In the genomic region with DNA sequence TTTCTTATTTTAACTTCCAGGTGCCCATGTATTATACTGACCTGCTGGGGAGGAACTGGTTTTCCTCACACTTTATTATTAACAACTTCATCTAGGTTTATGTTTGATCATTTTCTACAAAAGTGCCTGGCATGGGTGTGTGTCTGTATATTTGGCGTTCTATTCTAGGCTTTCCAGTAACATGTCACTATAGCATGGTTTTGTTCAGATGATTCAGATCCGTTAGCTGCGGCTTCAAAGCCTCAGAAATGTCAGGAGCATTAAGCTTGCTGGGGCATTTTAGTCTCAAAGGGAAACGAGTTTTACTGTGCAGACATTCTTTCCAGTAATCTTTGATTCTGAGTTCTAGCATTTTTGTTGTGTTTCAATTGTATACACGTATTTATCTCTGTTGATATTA, we compare ENCODE assay signal across 9 cellular contexts. TPM values are rescaled to one million over a fixed set of nuclear protein-coding genes. Genes with fewer than 3 reads are reported as not detected.
DNase-seq lines count a peak whose midpoint lies in the region; ATAC-seq and TF ChIP-seq lines count a peak whose summit lies in the region.
"Had no signal": no experiment of that assay in that cellular context is flagged by ENCODE, and none has a peak within 500 bp of the region (broad histone marks: within the 10 kb centered on the region; RNA-seq: fewer than 3 reads in every experiment).

No MANE protein-coding gene starts in this region.

- peak overlapping the region; percentile 91 for H3K27ac Mint-ChIP-seq in activated T-helper 2 cell treated with anti-CD3 and anti-CD28 coated beads, Interferon-gamma antibody, Interleukin-2, Interleukin-4, amounts not matched to agents 10 μg/mL and 5 μg/mL and 100 μg/mL, durations not matched to agents 14 hours and 24 hours and 36 hours
- H3K27ac Mint-ChIP-seq in immature natural killer cell (peak overlapping the region in 5 of 6 donors; percentile 25 to 86 (median 68)), type B pancreatic cell (peak overlapping the region; percentile 72)

- H3K27ac ChIP-seq in heart right ventricle, result peak overlapping the region; percentile 2 to 91 (median 88)

- intact Hi-C loops in heart right ventricle (cut with DNase I), result loop anchor here in 8 of 10 donors (2.0 to 10.0 kb wide), 10 partner anchors 37 to 97 kb away; no protein-coding TSS in a partner anchor
- intact Hi-C loops in Right ventricle myocardium inferior (cut with DNase I), result loop anchor here (2.0 to 10.0 kb wide), 5 partner anchors 33 to 205 kb away; partner anchors contain the start of gene LRRC27
- intact Hi-C loops in activated T-helper 2 cell treated with anti-CD3 and anti-CD28 coated beads, Interferon-gamma antibody, Interleukin-2, Interleukin-4, amounts not matched to agents 10 μg/mL and 5 μg/mL and 100 μg/mL, durations not matched to agents 14 hours and 24 hours and 36 hours (cut with micrococcal nuclease), result loop anchor here (1.0 to 10.0 kb wide), 7 partner anchors 15 to 837 kb away; partner anchors contain the start of genes LRRC27, PAOX, TUBGCP2 and ZNF511

- H3K4me3 Mint-ChIP-seq in activated T-helper 2 cell treated with anti-CD3 and anti-CD28 coated beads, Interferon-gamma antibody, Interleukin-2, Interleukin-4, amounts not matched to agents 10 μg/mL and 5 μg/mL and 100 μg/mL, durations not matched to agents 14 hours and 24 hours and 36 hours (ENCODE audit: low read depth), result peak overlapping the region; percentile 93
- H3K4me3 Mint-ChIP-seq in immature natural killer cell (peak overlapping the region; percentile 44 to 91 (median 71)), type B pancreatic cell (peak overlapping the region; percentile 86)

- no peaks in the 10 kb centered on the region for H3K27me3 ChIP-seq in heart right ventricle

- peaks cover 54% of the 10 kb centered on the region for H3K4me1 Mint-ChIP-seq in activated T-helper 2 cell treated with anti-CD3 and anti-CD28 coated beads, Interferon-gamma antibody, Interleukin-2, Interleukin-4, amounts not matched to agents 10 μg/mL and 5 μg/mL and 100 μg/mL, durations not matched to agents 14 hours and 24 hours and 36 hours (ENCODE audit: low read depth)
- peaks cover 46 to 60% of the 10 kb centered on the region in 2 donors for H3K4me1 Mint-ChIP-seq in immature natural killer cell
- peaks cover 31% of the 10 kb centered on the region for H3K4me1 Mint-ChIP-seq in type B pancreatic cell (ENCODE audit: unreplicated experiment)

- peaks cover 1% of the 10 kb centered on the region for H3K27me3 Mint-ChIP-seq in activated T-helper 2 cell treated with anti-CD3 and anti-CD28 coated beads, Interferon-gamma antibody, Interleukin-2, Interleukin-4, amounts not matched to agents 10 μg/mL and 5 μg/mL and 100 μg/mL, durations not matched to agents 14 hours and 24 hours and 36 hours (ENCODE audit: low read depth)
- H3K27me3 Mint-ChIP-seq in immature natural killer cell (ENCODE audit: low read depth in 3 of 3) (peaks cover 2 to 12% (median 7%) of the 10 kb centered on the region in 3 donors), type B pancreatic cell (no peaks in the 10 kb centered on the region)

- 13 to 17% methylated on average over 5 of the region's 5 CpGs for WGBS in heart right ventricle, 2 donors

- peaks cover 36% of the 10 kb centered on the region for H3K36me3 Mint-ChIP-seq in activated T-helper 2 cell treated with anti-CD3 and anti-CD28 coated beads, Interferon-gamma antibody, Interleukin-2, Interleukin-4, amounts not matched to agents 10 μg/mL and 5 μg/mL and 100 μg/mL, durations not matched to agents 14 hours and 24 hours and 36 hours (ENCODE audit: low read depth)
- H3K36me3 Mint-ChIP-seq in immature natural killer cell, result peaks cover 0 to 9% (median 0%) of the 10 kb centered on the region in 3 donors
- H3K36me3 Mint-ChIP-seq in type B pancreatic cell, result no peaks in the 10 kb centered on the region

- H3K9me3 ChIP-seq in heart right ventricle, result no peaks in the 10 kb centered on the region
- H3K9me3 ChIP-seq: mucosa of descending colon had no signal

- H3K4me1 ChIP-seq in heart right ventricle, result peaks cover 32 to 79% (median 65%) of the 10 kb centered on the region in 9 donors

- TF ChIP-seq CTCF in heart right ventricle (IDR thresholded peaks at IDR 0.05), result no peak
- TF ChIP-seq CTCF in type B pancreatic cell (conservative IDR thresholded peaks at IDR 0.05), result no peak

- peak overlapping the region in 7 of 10 donors; percentile 72 to 90 (median 82) for H3K4me3 ChIP-seq in heart right ventricle
- H3K4me3 ChIP-seq: mucosa of descending colon had no signal

- peaks cover 0 to 12% (median 0%) of the 10 kb centered on the region in 9 donors for H3K36me3 ChIP-seq in heart right ventricle

- DNase-seq in heart right ventricle, result no peak
- no peak for DNase-seq in Right ventricle myocardium inferior (ENCODE audit: missing footprints)
- DNase-seq in activated T-helper 2 cell treated with anti-CD3 and anti-CD28 coated beads, Interferon-gamma antibody, Interleukin-2, Interleukin-4, amounts not matched to agents 10 μg/mL and 5 μg/mL and 100 μg/mL, durations not matched to agents 14 hours and 24 hours and 36 hours (ENCODE audit: low spot score), result no peak
- no peak for DNase-seq in immature natural killer cell
- no peak for DNase-seq in type B pancreatic cell (ENCODE audit: extremely low spot score, unreplicated experiment)
- DNase-seq in ureter (ENCODE audit: low spot score), result no peak
- DNase-seq in mucosa of gallbladder (ENCODE audit: low spot score), result no peak

- ATAC-seq in heart right ventricle, result no peak
- no peak for ATAC-seq in Right ventricle myocardium inferior
- no peak for ATAC-seq in GM21528 (IDR thresholded peaks at IDR 0.05; ENCODE audit: low FRiP score, unreplicated experiment)
- ATAC-seq: mucosa of descending colon had no signal

- no peaks in the 10 kb centered on the region for H3K9me3 Mint-ChIP-seq in activated T-helper 2 cell treated with anti-CD3 and anti-CD28 coated beads, Interferon-gamma antibody, Interleukin-2, Interleukin-4, amounts not matched to agents 10 μg/mL and 5 μg/mL and 100 μg/mL, durations not matched to agents 14 hours and 24 hours and 36 hours
- H3K9me3 Mint-ChIP-seq in immature natural killer cell (no peaks in the 10 kb centered on the region), type B pancreatic cell (no peaks in the 10 kb centered on the region)

RNA-seq across cellular contexts. Expression of gene INPP5A, which starts 2.3 kb away (rescaled TPM):
- 100 to 1,000 TPM in 8 of 10 donors, 10 to 100 TPM in 2; 92.6 to 122 (median 109) TPM for total RNA-seq in heart right ventricle
- polyA plus RNA-seq in heart right ventricle, result 10 to 100 TPM; 30.4 to 45.1 TPM
- 108 TPM for total RNA-seq in Right ventricle myocardium inferior
- total RNA-seq in activated T-helper 2 cell treated with anti-CD3 and anti-CD28 coated beads, Interferon-gamma antibody, Interleukin-2, Interleukin-4, amounts not matched to agents 10 μg/mL and 5 μg/mL and 100 μg/mL, durations not matched to agents 14 hours and 24 hours and 36 hours, result 13.0 and 13.8 TPM in 2 replicates
- polyA plus RNA-seq in immature natural killer cell, result 1 to 10 TPM in 1 of 3 donors, under 1 TPM in 2; 0.30 to 1.7 (median 0.48) TPM
- total RNA-seq in type B pancreatic cell (ENCODE audit: low replicate concordance), result 26.2 and 26.6 TPM in 2 replicates
- 63.5 TPM for total RNA-seq in ureter
- total RNA-seq in mucosa of gallbladder, result 44.4 TPM
